Comparison of ENCODE assay signal across 1 cellular context in genomic region chr10:8042032-8042863, GRCh38.
TF ChIP-seq lines count a peak whose summit lies in the region.

No MANE protein-coding gene starts in this region.

TF ChIP-seq in GM23338, 12 proteins besides CTCF, POLR2A, EP300 and RAD21 (continued from another document):
- TF ChIP-seq ETS1 (IDR thresholded peaks at IDR 0.05), result no peak
- no peak for TF ChIP-seq CREB1 (CRISPR knock-in tag; IDR thresholded peaks at IDR 0.05; ENCODE audit: low read depth)
- no peak for TF ChIP-seq EZH2phosphoT487 (IDR thresholded peaks at IDR 0.05; ENCODE audit: unreplicated experiment)
- TF ChIP-seq REST (IDR thresholded peaks at IDR 0.05; ENCODE audit: unreplicated experiment), result no peak
- no peak for TF ChIP-seq NANOG (IDR thresholded peaks at IDR 0.05; ENCODE audit: borderline replicate concordance)
- no peak for TF ChIP-seq EZH2 (IDR thresholded peaks at IDR 0.05; ENCODE audit: low read depth, unreplicated experiment)
- TF ChIP-seq POLR2AphosphoS5 (IDR thresholded peaks at IDR 0.05; ENCODE audit: low read depth), result no peak
- no peak for TF ChIP-seq ZNF462 (CRISPR knock-in tag; IDR thresholded peaks at IDR 0.05)
- no peak for TF ChIP-seq ZNF331 (CRISPR knock-in tag; IDR thresholded peaks at IDR 0.05; ENCODE audit: low read depth)
- no peak for TF ChIP-seq JUNB (IDR thresholded peaks at IDR 0.05; ENCODE audit: unreplicated experiment)
